In the genomic region with DNA sequence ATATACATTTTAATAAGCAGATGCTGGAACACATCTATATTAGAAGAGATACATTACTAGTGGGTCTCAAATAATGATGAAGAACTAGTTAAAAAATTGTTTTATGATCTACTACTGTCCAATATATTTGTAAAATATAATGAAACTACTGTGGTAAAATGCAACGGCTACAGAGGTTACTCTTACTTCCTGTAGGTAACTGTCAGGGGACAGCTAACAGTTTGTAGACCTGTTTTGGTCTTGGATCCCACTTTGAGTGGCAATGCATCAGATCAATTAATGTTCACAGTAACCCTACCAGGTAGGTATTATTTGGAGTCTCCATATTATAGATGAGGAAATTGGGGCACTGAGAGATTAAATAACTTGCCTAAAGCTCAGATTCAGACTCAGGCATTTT, we compare ENCODE assay signal across 1 cellular context.
TF ChIP-seq lines count a peak whose summit lies in the region.

No MANE protein-coding gene starts in this region.

TF ChIP-seq in IMR-90, 13 proteins besides CTCF, POLR2A, EP300 and RAD21 (continued from another document):
- no peak for TF ChIP-seq MXI1 (IDR thresholded peaks at IDR 0.05; ENCODE audit: borderline replicate concordance, low read depth, low read length)
- no peak for TF ChIP-seq BHLHE40 (IDR thresholded peaks at IDR 0.05; ENCODE audit: low read depth, low read length)
- no peak for TF ChIP-seq SMC3 (IDR thresholded peaks at IDR 0.05; ENCODE audit: low read depth, low read length)
- TF ChIP-seq, protein P1, sequence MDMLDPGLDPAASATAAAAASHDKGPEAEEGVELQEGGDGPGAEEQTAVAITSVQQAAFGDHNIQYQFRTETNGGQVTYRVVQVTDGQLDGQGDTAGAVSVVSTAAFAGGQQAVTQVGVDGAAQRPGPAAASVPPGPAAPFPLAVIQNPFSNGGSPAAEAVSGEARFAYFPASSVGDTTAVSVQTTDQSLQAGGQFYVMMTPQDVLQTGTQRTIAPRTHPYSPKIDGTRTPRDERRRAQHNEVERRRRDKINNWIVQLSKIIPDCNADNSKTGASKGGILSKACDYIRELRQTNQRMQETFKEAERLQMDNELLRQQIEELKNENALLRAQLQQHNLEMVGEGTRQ (IDR thresholded peaks at IDR 0.05; ENCODE audit: low read depth, low read length), result no peak
- no peak for TF ChIP-seq NFE2L2 (IDR thresholded peaks at IDR 0.05; ENCODE audit: low read depth, low read length)
- no peak for TF ChIP-seq MAZ (IDR thresholded peaks at IDR 0.05; ENCODE audit: borderline replicate concordance, low read depth, low read length)
- TF ChIP-seq CEBPB (IDR thresholded peaks at IDR 0.05; ENCODE audit: low read depth, low read length), result no peak
